19 cellular contexts compared by ENCODE assay signal in genomic region chr1:209678981-209679539, GRCh38. TPM values are rescaled to one million over a fixed set of nuclear protein-coding genes. Genes with fewer than 3 reads are reported as not detected.
DNase-seq lines count a peak whose midpoint lies in the region; ATAC-seq and TF ChIP-seq lines count a peak whose summit lies in the region.
"Had no signal": no experiment of that assay in that cellular context is flagged by ENCODE, and none has a peak within 500 bp of the region (broad histone marks: within the 10 kb centered on the region; RNA-seq: fewer than 3 reads in every experiment).

No MANE protein-coding gene starts in this region.

- peaks cover 19% of the 10 kb centered on the region for H3K4me1 ChIP-seq in adipocyte (ENCODE audit: control insufficient read depth, insufficient read depth, low read length)
- H3K4me1 ChIP-seq in gastrocnemius medialis = peaks cover 18 to 22% of the 10 kb centered on the region in 2 donors

- no peak for TF ChIP-seq POLR2A in gastrocnemius medialis (IDR thresholded peaks at IDR 0.05)

- H3K27ac ChIP-seq in gastrocnemius medialis = peak overlapping the region in 3 of 4 donors; percentile 15 to 95 (median 49)
- H3K27ac ChIP-seq: BLaER1 treated with 17β-estradiol and CSF1 and Interleukin-3, amounts not matched to agents 10 nM and 100 nM; HL-60 had no signal

- no peak for TF ChIP-seq CTCF in gastrocnemius medialis (IDR thresholded peaks at IDR 0.05 in 4 of 5, conservative IDR thresholded peaks at IDR 0.05 in 1 of 5)

- in situ Hi-C loops in gastrocnemius medialis (cut with MboI; ENCODE audit: low sequenced_read_pairs in 4 of 4) = no loop called here

- H3K36me3 ChIP-seq in adipocyte (ENCODE audit: control insufficient read depth, insufficient read depth, low read length, severe bottlenecking) (no peaks in the 10 kb centered on the region), gastrocnemius medialis (no peaks in the 10 kb centered on the region)
- H3K36me3 ChIP-seq: BLaER1 treated with 17β-estradiol and CSF1 and Interleukin-3, amounts not matched to agents 10 nM and 100 nM had no signal

- DNase-seq in stimulated activated naive CD8-positive, alpha-beta T cell treated with anti-CD3 and anti-CD28 coated beads, Interleukin-15, amount 100 ng/mL, for 72 hours = no peak
- no peak for DNase-seq in stimulated activated naive CD8-positive, alpha-beta T cell treated with anti-CD3 and anti-CD28 coated beads, Interleukin-15, Interleukin-2, amounts not matched to agents 100 U/mL and 50 U/mL, for 24 hours
- DNase-seq in adipocyte (ENCODE audit: low read depth) (no peak), gastrocnemius medialis (no peak), HuH-7 (ENCODE audit: low spot score) (no peak), head of caudate nucleus (no peak)
- DNase-seq: ACHN; CD4-positive, alpha-beta T cell; DMS79 treated with DMSO at 0.1 percent for 48 hours; EL; GDM1; HCEC 1CT; HFFc6; KBM-7 had no signal

- no peaks in the 10 kb centered on the region for H3K9me3 Mint-ChIP-seq in stimulated activated naive CD8-positive, alpha-beta T cell treated with anti-CD3 and anti-CD28 coated beads, Interleukin-15, amount 100 ng/mL, for 72 hours
- H3K9me3 Mint-ChIP-seq: CD4-positive, alpha-beta T cell; HFFc6 had no signal

- H3K4me3 ChIP-seq in adipocyte (ENCODE audit: low read length) (no peak overlapping the region), gastrocnemius medialis (no peak overlapping the region)
- H3K4me3 ChIP-seq: BLaER1 treated with 17β-estradiol and CSF1 and Interleukin-3, amounts not matched to agents 10 nM and 100 nM had no signal

- H3K4me3 Mint-ChIP-seq in stimulated activated naive CD8-positive, alpha-beta T cell treated with anti-CD3 and anti-CD28 coated beads, Interleukin-15, amount 100 ng/mL, for 72 hours = no peak overlapping the region
- H3K4me3 Mint-ChIP-seq: CD4-positive, alpha-beta T cell; HFFc6 had no signal

- peak overlapping the region; percentile 24 for H3K9ac ChIP-seq in adipocyte (ENCODE audit: low read length)
- H3K9ac ChIP-seq: BLaER1 treated with 17β-estradiol and CSF1 and Interleukin-3, amounts not matched to agents 10 nM and 100 nM had no signal

- H3K4me1 Mint-ChIP-seq in stimulated activated naive CD8-positive, alpha-beta T cell treated with anti-CD3 and anti-CD28 coated beads, Interleukin-15, amount 100 ng/mL, for 72 hours = peaks cover 27% of the 10 kb centered on the region

- intact Hi-C loops in gastrocnemius medialis (cut with DNase I; ENCODE audit: low total_unique reads) = no loop called here
- intact Hi-C loops in head of caudate nucleus (cut with DNase I) = no loop called here

- H3K27ac Mint-ChIP-seq in stimulated activated naive CD8-positive, alpha-beta T cell treated with anti-CD3 and anti-CD28 coated beads, Interleukin-15, amount 100 ng/mL, for 72 hours = no peak overlapping the region
- H3K27ac Mint-ChIP-seq: CD4-positive, alpha-beta T cell; HFFc6 had no signal

- H3K27me3 ChIP-seq in adipocyte (replicated peaks; ENCODE audit: control insufficient read depth, insufficient read depth, low read length) = no peaks in the 10 kb centered on the region
- H3K27me3 ChIP-seq in gastrocnemius medialis = no peaks in the 10 kb centered on the region

- ATAC-seq in stimulated activated naive CD8-positive, alpha-beta T cell treated with anti-CD3 and anti-CD28 coated beads, Interleukin-15, amount 100 ng/mL, for 72 hours = peak; percentile 35
- ATAC-seq in stimulated activated naive CD8-positive, alpha-beta T cell treated with anti-CD3 and anti-CD28 coated beads, Interleukin-15, Interleukin-2, amounts not matched to agents 100 U/mL and 50 U/mL, for 24 hours = no peak
- ATAC-seq in gastrocnemius medialis = no peak
- no peak for ATAC-seq in GM18873 (IDR thresholded peaks at IDR 0.05; ENCODE audit: low FRiP score, unreplicated experiment)

- H3K27me3 Mint-ChIP-seq in stimulated activated naive CD8-positive, alpha-beta T cell treated with anti-CD3 and anti-CD28 coated beads, Interleukin-15, amount 100 ng/mL, for 72 hours = peaks cover 66% of the 10 kb centered on the region

- H3K9me3 ChIP-seq in adipocyte (ENCODE audit: control insufficient read depth, low read length) = no peaks in the 10 kb centered on the region
- no peaks in the 10 kb centered on the region for H3K9me3 ChIP-seq in gastrocnemius medialis

RNA-seq across cellular contexts. Expression of gene G0S2, which starts 3.8 kb away (rescaled TPM):
- 1,000 to 10,000 TPM in 1 of 4 donors, 100 to 1,000 TPM in 1, 10 to 100 TPM in 2; 29.1 to 1,155 (median 83.4) TPM for total RNA-seq in gastrocnemius medialis
- total RNA-seq: A172 had no signal

RNA-seq across cellular contexts. Expression of gene HSD11B1, which starts 25.6 kb away (rescaled TPM):
- total RNA-seq in gastrocnemius medialis = 10 to 100 TPM in 1 of 4 donors, 1 to 10 TPM in 3; 3.0 to 16.0 (median 6.8) TPM
- total RNA-seq: H4, HFFc6 had no signal

RNA-seq across cellular contexts. Expression of gene LAMB3, which starts 26.8 kb away (rescaled TPM):
- total RNA-seq in gastrocnemius medialis = 1 to 10 TPM in 1 of 4 donors, under 1 TPM in 3; 0.61 to 1.9 (median 0.72) TPM
